1 cellular context compared by ENCODE assay signal in the genomic region with DNA sequence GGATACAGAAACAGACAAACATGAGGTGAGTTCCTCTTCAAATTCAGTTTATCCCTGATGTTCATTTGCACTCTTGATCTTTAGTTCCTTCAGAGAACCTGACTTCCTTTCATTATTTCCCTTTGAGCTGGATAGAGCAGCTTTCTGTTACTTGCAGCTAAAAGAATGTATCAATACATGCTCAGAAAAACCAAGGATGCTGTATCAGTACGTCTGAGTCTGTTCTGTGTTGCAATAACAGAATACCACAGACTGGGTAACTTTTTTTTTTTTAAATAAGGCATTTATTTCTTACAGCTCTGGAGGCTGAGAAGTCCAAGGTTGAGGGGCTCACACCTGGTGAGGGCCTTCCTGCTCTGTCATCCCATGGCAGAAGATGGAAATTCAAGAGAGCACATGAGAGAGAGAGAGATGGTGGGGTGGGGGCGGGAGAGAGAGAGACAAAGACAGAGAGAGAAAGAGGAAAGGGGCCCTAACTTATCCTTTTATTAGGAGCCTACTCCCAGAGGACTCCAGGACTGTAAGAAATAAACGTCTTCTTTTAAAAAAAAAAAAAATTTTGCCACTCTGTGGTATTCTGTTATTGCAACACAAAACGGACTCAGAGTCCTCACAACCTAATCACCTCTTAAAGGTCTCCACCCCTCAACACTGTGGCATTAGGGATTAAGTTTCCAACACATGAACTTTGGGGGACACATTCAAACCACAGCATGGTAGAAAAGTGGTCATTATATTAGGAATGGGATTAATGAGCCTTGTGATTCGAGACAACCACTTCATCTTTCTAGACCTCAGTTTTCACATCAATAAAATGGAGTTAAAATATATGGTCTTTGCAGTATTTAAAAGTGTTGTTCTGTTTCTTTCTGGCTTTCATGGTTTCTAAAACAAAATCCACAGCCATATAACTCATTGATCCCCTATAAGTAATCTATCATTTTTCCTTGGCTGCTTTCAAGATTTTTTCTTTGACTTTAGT.
TF ChIP-seq lines count a peak whose summit lies in the region.

No MANE protein-coding gene starts in this region.

TF ChIP-seq in K562, 482 proteins besides CTCF, POLR2A, EP300 and RAD21:
- no peak for TF ChIP-seq SMARCA5 (IDR thresholded peaks at IDR 0.05)
- peak; percentile 32; the same call in 1 of the 2 replicates for TF ChIP-seq CEBPB (tag; IDR thresholded peaks at IDR 0.05)
- TF ChIP-seq SIN3A (IDR thresholded peaks at IDR 0.05; ENCODE audit: borderline replicate concordance in 2 of 2, control insufficient read depth in 1 of 2, low read depth in 2 of 2, low read length in 2 of 2): no peak
- TF ChIP-seq HLTF (IDR thresholded peaks at IDR 0.05): no peak
- TF ChIP-seq COPS2 (conservative IDR thresholded peaks at IDR 0.05): no peak
- no peak for TF ChIP-seq ZNF778 (CRISPR knock-in tag; IDR thresholded peaks at IDR 0.05)
- TF ChIP-seq HOXB6 (CRISPR knock-in tag; IDR thresholded peaks at IDR 0.05; ENCODE audit: borderline replicate concordance): no peak
- no peak for TF ChIP-seq BRD9 (IDR thresholded peaks at IDR 0.05; ENCODE audit: low read depth, partially characterized antibody)
- no peak for TF ChIP-seq ZNF146 (CRISPR knock-in tag; IDR thresholded peaks at IDR 0.05; ENCODE audit: unreplicated experiment)
- no peak for TF ChIP-seq MED1 (CRISPR knock-in tag; IDR thresholded peaks at IDR 0.05; ENCODE audit: borderline replicate concordance)
- no peak for TF ChIP-seq ZNF699 (CRISPR knock-in tag; IDR thresholded peaks at IDR 0.05; ENCODE audit: insufficient replicate concordance)
- TF ChIP-seq ESRRB (CRISPR knock-in tag; IDR thresholded peaks at IDR 0.05; ENCODE audit: borderline replicate concordance): no peak
- no peak for TF ChIP-seq YY1 (IDR thresholded peaks at IDR 0.05; ENCODE audit: borderline replicate concordance in 1 of 3, control insufficient read depth in 1 of 3, extremely low read depth in 1 of 3, insufficient read depth in 3 of 3, insufficient read length in 1 of 3, insufficient replicate concordance in 2 of 3, low read depth in 1 of 3, low read length in 2 of 3)
- peak; percentile 94 for TF ChIP-seq RBM25 (IDR thresholded peaks at IDR 0.05; ENCODE audit: low read depth, low read length, severe bottlenecking)
- TF ChIP-seq, protein P1, sequence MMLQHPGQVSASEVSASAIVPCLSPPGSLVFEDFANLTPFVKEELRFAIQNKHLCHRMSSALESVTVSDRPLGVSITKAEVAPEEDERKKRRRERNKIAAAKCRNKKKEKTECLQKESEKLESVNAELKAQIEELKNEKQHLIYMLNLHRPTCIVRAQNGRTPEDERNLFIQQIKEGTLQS (IDR thresholded peaks at IDR 0.05): no peak
- TF ChIP-seq, protein P1 (CRISPR knock-in tag; conservative IDR thresholded peaks at IDR 0.05): no peak
- TF ChIP-seq HNRNPUL1 (IDR thresholded peaks at IDR 0.05; ENCODE audit: low read length): no peak
- no peak for TF ChIP-seq TRIM28 (IDR thresholded peaks at IDR 0.05)
- TF ChIP-seq, protein P2, sequence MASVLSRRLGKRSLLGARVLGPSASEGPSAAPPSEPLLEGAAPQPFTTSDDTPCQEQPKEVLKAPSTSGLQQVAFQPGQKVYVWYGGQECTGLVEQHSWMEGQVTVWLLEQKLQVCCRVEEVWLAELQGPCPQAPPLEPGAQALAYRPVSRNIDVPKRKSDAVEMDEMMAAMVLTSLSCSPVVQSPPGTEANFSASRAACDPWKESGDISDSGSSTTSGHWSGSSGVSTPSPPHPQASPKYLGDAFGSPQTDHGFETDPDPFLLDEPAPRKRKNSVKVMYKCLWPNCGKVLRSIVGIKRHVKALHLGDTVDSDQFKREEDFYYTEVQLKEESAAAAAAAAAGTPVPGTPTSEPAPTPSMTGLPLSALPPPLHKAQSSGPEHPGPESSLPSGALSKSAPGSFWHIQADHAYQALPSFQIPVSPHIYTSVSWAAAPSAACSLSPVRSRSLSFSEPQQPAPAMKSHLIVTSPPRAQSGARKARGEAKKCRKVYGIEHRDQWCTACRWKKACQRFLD (CRISPR knock-in tag; IDR thresholded peaks at IDR 0.05): no peak
- no peak for TF ChIP-seq PURB (CRISPR knock-in tag; IDR thresholded peaks at IDR 0.05; ENCODE audit: low read depth)
- no peak for TF ChIP-seq ARID1B (IDR thresholded peaks at IDR 0.05)
- peak in 1 of 2 experiments; percentile 50; a peak in 1 of 4 replicates for TF ChIP-seq KDM1A (IDR thresholded peaks at IDR 0.05)
- no peak for TF ChIP-seq RBFOX2 (IDR thresholded peaks at IDR 0.05; ENCODE audit: low read depth, low read length)
- peak; percentile 76 for TF ChIP-seq ADNP (tag; IDR thresholded peaks at IDR 0.05)
- TF ChIP-seq, protein P3, sequence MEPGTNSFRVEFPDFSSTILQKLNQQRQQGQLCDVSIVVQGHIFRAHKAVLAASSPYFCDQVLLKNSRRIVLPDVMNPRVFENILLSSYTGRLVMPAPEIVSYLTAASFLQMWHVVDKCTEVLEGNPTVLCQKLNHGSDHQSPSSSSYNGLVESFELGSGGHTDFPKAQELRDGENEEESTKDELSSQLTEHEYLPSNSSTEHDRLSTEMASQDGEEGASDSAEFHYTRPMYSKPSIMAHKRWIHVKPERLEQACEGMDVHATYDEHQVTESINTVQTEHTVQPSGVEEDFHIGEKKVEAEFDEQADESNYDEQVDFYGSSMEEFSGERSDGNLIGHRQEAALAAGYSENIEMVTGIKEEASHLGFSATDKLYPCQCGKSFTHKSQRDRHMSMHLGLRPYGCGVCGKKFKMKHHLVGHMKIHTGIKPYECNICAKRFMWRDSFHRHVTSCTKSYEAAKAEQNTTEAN (CRISPR knock-in tag; IDR thresholded peaks at IDR 0.05): no peak
- peak; percentile 81; the same call in 1 of the 2 replicates for TF ChIP-seq BCOR (IDR thresholded peaks at IDR 0.05)
- no peak for TF ChIP-seq NFE2 (IDR thresholded peaks at IDR 0.05; ENCODE audit: low read depth)
- no peak for TF ChIP-seq CEBPG (CRISPR knock-in tag; IDR thresholded peaks at IDR 0.05)
- TF ChIP-seq CEBPG (tag; conservative IDR thresholded peaks at IDR 0.05 in 1 of 2, IDR thresholded peaks at IDR 0.05 in 1 of 2): 0 out of 4 replicates have a peak, but pooled peaks of 1 of the 2 experiments have one; percentile 5
- TF ChIP-seq CCAR2 (IDR thresholded peaks at IDR 0.05; ENCODE audit: low read depth, low read length): no peak
- TF ChIP-seq SRF (CRISPR knock-in tag; IDR thresholded peaks at IDR 0.05): no peak
- no peak for TF ChIP-seq CREM (IDR thresholded peaks at IDR 0.05; ENCODE audit: low read depth)
- TF ChIP-seq, protein P4, sequence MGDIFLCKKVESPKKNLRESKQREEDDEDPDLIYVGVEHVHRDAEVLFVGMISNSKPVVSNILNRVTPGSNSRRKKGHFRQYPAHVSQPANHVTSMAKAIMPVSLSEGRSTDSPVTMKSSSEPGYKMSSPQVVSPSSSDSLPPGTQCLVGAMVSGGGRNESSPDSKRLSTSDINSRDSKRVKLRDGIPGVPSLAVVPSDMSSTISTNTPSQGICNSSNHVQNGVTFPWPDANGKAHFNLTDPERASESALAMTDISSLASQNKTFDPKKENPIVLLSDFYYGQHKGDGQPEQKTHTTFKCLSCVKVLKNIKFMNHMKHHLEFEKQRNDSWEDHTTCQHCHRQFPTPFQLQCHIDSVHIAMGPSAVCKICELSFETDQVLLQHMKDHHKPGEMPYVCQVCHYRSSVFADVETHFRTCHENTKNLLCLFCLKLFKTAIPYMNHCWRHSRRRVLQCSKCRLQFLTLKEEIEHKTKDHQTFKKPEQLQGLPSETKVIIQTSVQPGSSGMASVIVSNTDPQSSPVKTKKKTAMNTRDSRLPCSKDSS (IDR thresholded peaks at IDR 0.05; ENCODE audit: low read depth, partially characterized antibody): no peak
- no peak for TF ChIP-seq FOXA3 (CRISPR knock-in tag; conservative IDR thresholded peaks at IDR 0.05 in 1 of 2, IDR thresholded peaks at IDR 0.05 in 1 of 2)
- TF ChIP-seq, protein P5, sequence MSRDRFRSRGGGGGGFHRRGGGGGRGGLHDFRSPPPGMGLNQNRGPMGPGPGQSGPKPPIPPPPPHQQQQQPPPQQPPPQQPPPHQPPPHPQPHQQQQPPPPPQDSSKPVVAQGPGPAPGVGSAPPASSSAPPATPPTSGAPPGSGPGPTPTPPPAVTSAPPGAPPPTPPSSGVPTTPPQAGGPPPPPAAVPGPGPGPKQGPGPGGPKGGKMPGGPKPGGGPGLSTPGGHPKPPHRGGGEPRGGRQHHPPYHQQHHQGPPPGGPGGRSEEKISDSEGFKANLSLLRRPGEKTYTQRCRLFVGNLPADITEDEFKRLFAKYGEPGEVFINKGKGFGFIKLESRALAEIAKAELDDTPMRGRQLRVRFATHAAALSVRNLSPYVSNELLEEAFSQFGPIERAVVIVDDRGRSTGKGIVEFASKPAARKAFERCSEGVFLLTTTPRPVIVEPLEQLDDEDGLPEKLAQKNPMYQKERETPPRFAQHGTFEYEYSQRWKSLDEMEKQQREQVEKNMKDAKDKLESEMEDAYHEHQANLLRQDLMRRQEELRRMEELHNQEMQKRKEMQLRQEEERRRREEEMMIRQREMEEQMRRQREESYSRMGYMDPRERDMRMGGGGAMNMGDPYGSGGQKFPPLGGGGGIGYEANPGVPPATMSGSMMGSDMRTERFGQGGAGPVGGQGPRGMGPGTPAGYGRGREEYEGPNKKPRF (IDR thresholded peaks at IDR 0.05; ENCODE audit: low read depth, low read length): no peak
- no peak for TF ChIP-seq CREBBP (IDR thresholded peaks at IDR 0.05; ENCODE audit: low read depth, low read length)
- no peak for TF ChIP-seq MCM2 (IDR thresholded peaks at IDR 0.05; ENCODE audit: low read depth)
- no peak for TF ChIP-seq HDGF (IDR thresholded peaks at IDR 0.05)
- TF ChIP-seq, protein P6, sequence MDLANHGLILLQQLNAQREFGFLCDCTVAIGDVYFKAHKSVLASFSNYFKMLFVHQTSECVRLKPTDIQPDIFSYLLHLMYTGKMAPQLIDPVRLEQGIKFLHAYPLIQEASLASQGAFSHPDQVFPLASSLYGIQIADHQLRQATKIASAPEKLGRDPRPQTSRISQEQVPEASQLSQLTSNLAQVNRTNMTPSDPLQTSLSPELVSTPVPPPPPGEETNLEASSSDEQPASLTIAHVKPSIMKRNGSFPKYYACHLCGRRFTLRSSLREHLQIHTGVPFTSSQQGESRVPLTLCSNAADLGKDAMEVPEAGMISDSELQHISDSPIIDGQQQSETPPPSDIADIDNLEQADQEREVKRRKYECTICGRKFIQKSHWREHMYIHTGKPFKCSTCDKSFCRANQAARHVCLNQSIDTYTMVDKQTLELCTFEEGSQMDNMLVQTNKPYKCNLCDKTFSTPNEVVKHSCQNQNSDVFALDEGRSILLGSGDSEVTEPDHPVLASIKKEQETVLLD (IDR thresholded peaks at IDR 0.05): no peak
- no peak for TF ChIP-seq KLF10 (CRISPR knock-in tag; IDR thresholded peaks at IDR 0.05)
- TF ChIP-seq, protein P7, sequence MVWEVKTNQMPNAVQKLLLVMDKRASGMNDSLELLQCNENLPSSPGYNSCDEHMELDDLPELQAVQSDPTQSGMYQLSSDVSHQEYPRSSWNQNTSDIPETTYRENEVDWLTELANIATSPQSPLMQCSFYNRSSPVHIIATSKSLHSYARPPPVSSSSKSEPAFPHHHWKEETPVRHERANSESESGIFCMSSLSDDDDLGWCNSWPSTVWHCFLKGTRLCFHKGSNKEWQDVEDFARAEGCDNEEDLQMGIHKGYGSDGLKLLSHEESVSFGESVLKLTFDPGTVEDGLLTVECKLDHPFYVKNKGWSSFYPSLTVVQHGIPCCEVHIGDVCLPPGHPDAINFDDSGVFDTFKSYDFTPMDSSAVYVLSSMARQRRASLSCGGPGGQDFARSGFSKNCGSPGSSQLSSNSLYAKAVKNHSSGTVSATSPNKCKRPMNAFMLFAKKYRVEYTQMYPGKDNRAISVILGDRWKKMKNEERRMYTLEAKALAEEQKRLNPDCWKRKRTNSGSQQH (CRISPR knock-in tag; IDR thresholded peaks at IDR 0.05): no peak
- TF ChIP-seq, protein P8, sequence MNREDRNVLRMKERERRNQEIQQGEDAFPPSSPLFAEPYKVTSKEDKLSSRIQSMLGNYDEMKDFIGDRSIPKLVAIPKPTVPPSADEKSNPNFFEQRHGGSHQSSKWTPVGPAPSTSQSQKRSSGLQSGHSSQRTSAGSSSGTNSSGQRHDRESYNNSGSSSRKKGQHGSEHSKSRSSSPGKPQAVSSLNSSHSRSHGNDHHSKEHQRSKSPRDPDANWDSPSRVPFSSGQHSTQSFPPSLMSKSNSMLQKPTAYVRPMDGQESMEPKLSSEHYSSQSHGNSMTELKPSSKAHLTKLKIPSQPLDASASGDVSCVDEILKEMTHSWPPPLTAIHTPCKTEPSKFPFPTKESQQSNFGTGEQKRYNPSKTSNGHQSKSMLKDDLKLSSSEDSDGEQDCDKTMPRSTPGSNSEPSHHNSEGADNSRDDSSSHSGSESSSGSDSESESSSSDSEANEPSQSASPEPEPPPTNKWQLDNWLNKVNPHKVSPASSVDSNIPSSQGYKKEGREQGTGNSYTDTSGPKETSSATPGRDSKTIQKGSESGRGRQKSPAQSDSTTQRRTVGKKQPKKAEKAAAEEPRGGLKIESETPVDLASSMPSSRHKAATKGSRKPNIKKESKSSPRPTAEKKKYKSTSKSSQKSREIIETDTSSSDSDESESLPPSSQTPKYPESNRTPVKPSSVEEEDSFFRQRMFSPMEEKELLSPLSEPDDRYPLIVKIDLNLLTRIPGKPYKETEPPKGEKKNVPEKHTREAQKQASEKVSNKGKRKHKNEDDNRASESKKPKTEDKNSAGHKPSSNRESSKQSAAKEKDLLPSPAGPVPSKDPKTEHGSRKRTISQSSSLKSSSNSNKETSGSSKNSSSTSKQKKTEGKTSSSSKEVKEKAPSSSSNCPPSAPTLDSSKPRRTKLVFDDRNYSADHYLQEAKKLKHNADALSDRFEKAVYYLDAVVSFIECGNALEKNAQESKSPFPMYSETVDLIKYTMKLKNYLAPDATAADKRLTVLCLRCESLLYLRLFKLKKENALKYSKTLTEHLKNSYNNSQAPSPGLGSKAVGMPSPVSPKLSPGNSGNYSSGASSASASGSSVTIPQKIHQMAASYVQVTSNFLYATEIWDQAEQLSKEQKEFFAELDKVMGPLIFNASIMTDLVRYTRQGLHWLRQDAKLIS (CRISPR knock-in tag; IDR thresholded peaks at IDR 0.05): no peak
- TF ChIP-seq, protein P9, sequence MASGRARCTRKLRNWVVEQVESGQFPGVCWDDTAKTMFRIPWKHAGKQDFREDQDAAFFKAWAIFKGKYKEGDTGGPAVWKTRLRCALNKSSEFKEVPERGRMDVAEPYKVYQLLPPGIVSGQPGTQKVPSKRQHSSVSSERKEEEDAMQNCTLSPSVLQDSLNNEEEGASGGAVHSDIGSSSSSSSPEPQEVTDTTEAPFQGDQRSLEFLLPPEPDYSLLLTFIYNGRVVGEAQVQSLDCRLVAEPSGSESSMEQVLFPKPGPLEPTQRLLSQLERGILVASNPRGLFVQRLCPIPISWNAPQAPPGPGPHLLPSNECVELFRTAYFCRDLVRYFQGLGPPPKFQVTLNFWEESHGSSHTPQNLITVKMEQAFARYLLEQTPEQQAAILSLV (tag; IDR thresholded peaks at IDR 0.05): no peak
